ENCODE assay signal across 8 cellular contexts in genomic region chr9:95506692-95507455, GRCh38. TPM values are rescaled to one million over a fixed set of nuclear protein-coding genes. Genes with fewer than 3 reads are reported as not detected.
DNase-seq lines count a peak whose midpoint lies in the region; ATAC-seq and TF ChIP-seq lines count a peak whose summit lies in the region.

No MANE protein-coding gene starts in this region.

- H2AFZ ChIP-seq in neuronal stem cell (ENCODE audit: low read length), result no peak overlapping the region

- WGBS in neuronal stem cell (ENCODE audit: extremely low coverage in 2 of 2, insufficient read length in 2 of 2, insufficient replicate concordance in 1 of 2), 2 donors, result no CpG with 5 or more reads among the region's 59 CpGs

- peak overlapping the region; percentile 94 to 95 for H3K4me3 ChIP-seq in neuronal stem cell (ENCODE audit: low read length in 2 of 2)

- H4K91ac ChIP-seq in neuronal stem cell (ENCODE audit: low read depth, low read length, poor library complexity), result no peak overlapping the region

- H3K4me1 ChIP-seq in foreskin keratinocyte (peaks cover 3% of the 10 kb centered on the region), neuronal stem cell (ENCODE audit: control insufficient read depth in 2 of 2, insufficient read depth in 1 of 2, low read depth in 1 of 2, low read length in 2 of 2) (peaks cover 10 to 25% of the 10 kb centered on the region in 2 donors)

- H2BK12ac ChIP-seq in neuronal stem cell (ENCODE audit: low read length), result no peak overlapping the region

- DNase-seq in DMS 273 (lab: John Stamatoyannopoulos, UW; ENCODE audit: unreplicated experiment) (peak; percentile 86), HCEC 1CT (peak; percentile 61), NCI-H526 treated with DMSO at 0.1 percent for 48 hours (lab: John Stamatoyannopoulos, UW) (peak; percentile 26), foreskin keratinocyte (peak; percentile 55 to 79), neuronal stem cell (ENCODE audit: low spot score) (no peak)
- peak; percentile 26 for DNase-seq in activated effector memory CD4-positive, alpha-beta T cell treated with Interleukin-2 at 50 U/mL for 16 hours
- no peak for DNase-seq in effector CD8-positive, alpha-beta T cell (lab: John Stamatoyannopoulos, UW)

- H3K79me1 ChIP-seq in neuronal stem cell (ENCODE audit: low read depth, low read length), result peaks cover 5% of the 10 kb centered on the region

- peak overlapping the region; percentile 42 for H3K4ac ChIP-seq in neuronal stem cell (ENCODE audit: low read length)

- peak overlapping the region; percentile 84 for H3K18ac ChIP-seq in neuronal stem cell (ENCODE audit: low read length)

- ATAC-seq in foreskin keratinocyte (peak; percentile 10), GM18520 (IDR thresholded peaks at IDR 0.05; ENCODE audit: unreplicated experiment) (no peak)

- H4K8ac ChIP-seq in neuronal stem cell (ENCODE audit: low read depth, low read length), result no peak overlapping the region

- peak overlapping the region; percentile 98 for H2BK5ac ChIP-seq in neuronal stem cell (ENCODE audit: low read length)

- H3K23ac ChIP-seq in neuronal stem cell (ENCODE audit: low read depth, low read length, poor library complexity), result peak overlapping the region; percentile 76

- H3K36me3 ChIP-seq in neuronal stem cell (replicated peaks in 1 of 2; ENCODE audit: control insufficient read depth in 2 of 2, insufficient read depth in 2 of 2, low read length in 2 of 2), result peaks cover 1 to 55% of the 10 kb centered on the region in 2 donors

- H3K4me2 ChIP-seq in neuronal stem cell (ENCODE audit: insufficient read depth, low read length, poor library complexity, severe bottlenecking), result peak overlapping the region; percentile 85

- H3K27ac ChIP-seq in foreskin keratinocyte, result peak overlapping the region; percentile 61
- peak overlapping the region; percentile 99 for H3K27ac ChIP-seq in neuronal stem cell (replicated peaks; ENCODE audit: low read length)

- H3K14ac ChIP-seq in neuronal stem cell (ENCODE audit: low read length), result peak overlapping the region; percentile 98

- H3K9me3 ChIP-seq in neuronal stem cell (replicated peaks in 1 of 2; ENCODE audit: control insufficient read depth in 2 of 2, insufficient read depth in 1 of 2, low read depth in 1 of 2, low read length in 2 of 2), result peaks cover 0 to 2% of the 10 kb centered on the region in 2 donors

- peak overlapping the region; percentile 14 for H2BK120ac ChIP-seq in neuronal stem cell (ENCODE audit: low read depth, low read length)

- H3K27me3 ChIP-seq in foreskin keratinocyte (no peaks in the 10 kb centered on the region), neuronal stem cell (ENCODE audit: control insufficient read depth in 3 of 3, insufficient read depth in 3 of 3, low read depth in 1 of 3, low read length in 3 of 3) (no peaks in the 10 kb centered on the region)

- peak overlapping the region; percentile 98 for H3K9ac ChIP-seq in neuronal stem cell (ENCODE audit: low read depth, low read length, poor library complexity)

- H2AK5ac ChIP-seq in neuronal stem cell (ENCODE audit: low read depth, low read length), result peak overlapping the region; percentile 89

- TF ChIP-seq CTCF in foreskin keratinocyte (conservative IDR thresholded peaks at IDR 0.05), result peak; percentile 11

- peak overlapping the region; percentile 77 for H2BK15ac ChIP-seq in neuronal stem cell (ENCODE audit: low read length)

RNA-seq across cellular contexts. Expression of gene PTCH1, which starts 9.9 kb away (rescaled TPM):
- 3.3 and 3.7 TPM in 2 replicates for total RNA-seq in foreskin keratinocyte
- polyA plus RNA-seq in foreskin keratinocyte, result 0.74 and 0.91 TPM in 2 replicates
- polyA plus RNA-seq in neuronal stem cell (2013, experiment 1 of 2), result 18.4 TPM
- polyA plus RNA-seq in neuronal stem cell (2013, experiment 2 of 2), result 18.9 TPM

Comparison
In these comparisons a context has a peak if more than half of its experiments do, and no peak if none do; other contexts are left out.
1. DNase-seq: peak in DMS 273 (single experiment), HCEC 1CT (single experiment), NCI-H526 treated with DMSO at 0.1 percent for 48 hours (single experiment), activated effector memory CD4-positive, alpha-beta T cell treated with Interleukin-2 at 50 U/mL for 16 hours (single experiment) and foreskin keratinocyte (2 of 2); none in neuronal stem cell (single experiment) and effector CD8-positive, alpha-beta T cell (single experiment).